ENCODE assay signal across 1 cellular context in genomic region chr2:119451336-119452050, GRCh38.
TF ChIP-seq lines count a peak whose summit lies in the region.

No MANE protein-coding gene starts in this region.

TF ChIP-seq in HepG2, 621 proteins besides CTCF, POLR2A, EP300 and RAD21:
- TF ChIP-seq FUBP1 (CRISPR knock-in tag; IDR thresholded peaks at IDR 0.05; ENCODE audit: borderline replicate concordance) (no peak), ZNF776 (CRISPR knock-in tag; IDR thresholded peaks at IDR 0.05) (no peak), ADNP (CRISPR knock-in tag; IDR thresholded peaks at IDR 0.05) (no peak), RAD51 (IDR thresholded peaks at IDR 0.05; ENCODE audit: borderline replicate concordance) (no peak), ZNF629 (CRISPR knock-in tag; conservative IDR thresholded peaks at IDR 0.05) (no peak), SNAPC5 (CRISPR knock-in tag; IDR thresholded peaks at IDR 0.05; ENCODE audit: borderline replicate concordance) (no peak), ONECUT2 (CRISPR knock-in tag; IDR thresholded peaks at IDR 0.05) (no peak)
